Comparison of ENCODE assay signal across 13 cellular contexts in the genomic region with DNA sequence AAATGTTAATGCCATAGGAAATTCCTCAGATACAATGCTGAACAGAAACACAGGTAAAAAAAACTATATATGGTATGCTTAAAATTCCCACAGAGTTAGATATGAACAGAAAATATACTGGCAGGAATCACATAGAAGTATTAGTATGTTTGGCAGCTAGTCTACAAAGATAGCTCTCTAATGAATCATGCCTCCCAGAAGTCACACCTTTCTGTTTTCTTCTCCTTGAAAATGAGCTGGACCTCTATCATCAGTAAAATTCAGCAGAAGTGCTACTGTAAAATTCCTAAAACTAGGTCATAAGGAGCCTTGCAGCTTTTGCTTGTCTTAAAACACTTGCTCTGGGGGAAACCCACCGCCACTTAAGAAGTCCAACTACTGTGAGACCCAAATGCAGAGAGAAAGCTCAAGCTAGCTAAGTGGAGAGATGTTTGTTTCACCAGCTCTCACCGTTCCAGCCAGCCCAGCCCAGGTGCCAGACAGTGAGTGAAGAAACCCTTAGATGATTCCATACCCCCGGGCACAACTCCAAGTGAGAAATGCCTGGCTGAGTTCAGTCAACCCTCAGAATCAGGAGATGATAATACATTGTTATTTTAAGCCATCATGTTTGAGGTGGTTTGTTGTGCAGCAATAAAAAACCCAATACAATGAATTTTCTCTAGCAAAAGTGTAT. TPM values are rescaled to one million over a fixed set of nuclear protein-coding genes. Genes with fewer than 3 reads are reported as not detected.
DNase-seq lines count a peak whose midpoint lies in the region; ATAC-seq and TF ChIP-seq lines count a peak whose summit lies in the region.
"Had no signal": no experiment of that assay in that cellular context is flagged by ENCODE, and none has a peak within 500 bp of the region (broad histone marks: within the 10 kb centered on the region; RNA-seq: fewer than 3 reads in every experiment).

No MANE protein-coding gene starts in this region.

- peak; percentile 70 to 83 for ATAC-seq in right cardiac atrium
- ATAC-seq: stimulated activated naive CD8-positive, alpha-beta T cell treated with anti-CD3 and anti-CD28 coated beads, Interleukin-15, amount 100 ng/mL, for 72 hours had no signal

- TF ChIP-seq POLR2A in adrenal gland (IDR thresholded peaks at IDR 0.05), result no peak

- H3K4me3 ChIP-seq in adrenal gland (no peak overlapping the region), right cardiac atrium (ENCODE audit: low read length) (no peak overlapping the region)
- H3K4me3 ChIP-seq: esophagus muscularis mucosa had no signal

- no peak for TF ChIP-seq CTCF in adrenal gland (IDR thresholded peaks at IDR 0.05)

- intact Hi-C loops in adrenal gland (cut with DNase I) (no loop called here), right cardiac atrium (cut with DNase I) (no loop called here)

- peaks cover 0 to 3% of the 10 kb centered on the region in 2 donors for H3K36me3 ChIP-seq in adrenal gland (replicated peaks in 1 of 2)
- H3K36me3 ChIP-seq: esophagus muscularis mucosa had no signal

- H3K9me3 ChIP-seq in adrenal gland (replicated peaks in 1 of 3) (no peaks in the 10 kb centered on the region), right cardiac atrium (ENCODE audit: control insufficient read depth, low read length) (no peaks in the 10 kb centered on the region)
- H3K9me3 ChIP-seq: esophagus muscularis mucosa had no signal

- no peaks in the 10 kb centered on the region for H3K27me3 ChIP-seq in adrenal gland
- H3K27me3 ChIP-seq in right cardiac atrium (ENCODE audit: control insufficient read depth, insufficient read depth), result no peaks in the 10 kb centered on the region
- H3K27me3 ChIP-seq: esophagus muscularis mucosa had no signal

- in situ Hi-C loops in ACHN (cut with HindIII; ENCODE audit: low pct_ligation_motif_present, low pct_unique_long_range_greater_than_20kb, low sequenced_read_pairs), result no loop called here

- H3K4me1 ChIP-seq in adrenal gland (replicated peaks in 1 of 2), result peaks cover 0 to 7% of the 10 kb centered on the region in 2 donors
- peaks cover 3% of the 10 kb centered on the region for H3K4me1 ChIP-seq in right cardiac atrium (ENCODE audit: control insufficient read depth, insufficient read depth, low read length)

- WGBS in adrenal gland, 4 donors, result 50 to 62% (median 55%) methylated on average over 2 to 3 of the region's 3 CpGs
- WGBS in right cardiac atrium, result 44% methylated on average over 3 of the region's 3 CpGs

- DNase-seq in ACHN (peak; percentile 57), HT1080 (ENCODE audit: low read depth) (peak; percentile 66), adrenal gland (peak; percentile 74 to 88 (median 84)), right cardiac atrium (peak; percentile 49 to 65 (median 55)), SW480 (ENCODE audit: low spot score) (no peak), NCI-H510A (lab: John Stamatoyannopoulos, UW) (no peak), NCI-H187 (lab: John Stamatoyannopoulos, UW) (no peak), MV-4-11 (lab: John Stamatoyannopoulos, UW) (no peak)
- DNase-seq: activated CD4-positive, alpha-beta T cell treated with anti-CD3 and anti-CD28 coated beads, Interleukin-2, amount 50 U/mL, for 48 hours; amniotic stem cell; midbrain; stimulated activated naive CD8-positive, alpha-beta T cell treated with anti-CD3 and anti-CD28 coated beads, Interleukin-15, amount 100 ng/mL, for 72 hours had no signal

- H3K27ac ChIP-seq in adrenal gland, result peak overlapping the region in 1 of 5 donors; percentile 6
- H3K27ac ChIP-seq in right cardiac atrium (ENCODE audit: low read length), result peak overlapping the region; percentile 68
- H3K27ac ChIP-seq: esophagus muscularis mucosa had no signal

RNA-seq across cellular contexts. Expression of a gene that starts 43.0 kb away (rescaled TPM):
- total RNA-seq in HT1080 (2014; rRNA removed; shearing (Covaris generic)), result 8.4 and 10.4 TPM in 2 replicates
- polyA plus RNA-seq in HT1080 (2015; cell fraction: cytosol; rRNA removed), result 10.6 and 11.3 TPM in 2 replicates
- 25.1 and 30.8 TPM in 2 replicates for polyA plus RNA-seq in HT1080 (2015; cell fraction: nucleus; rRNA removed)
- total RNA-seq in adrenal gland, result 10 to 100 TPM; 16.2 to 45.7 (median 32.9) TPM
- polyA plus RNA-seq in adrenal gland, result 10 to 100 TPM; 14.6 to 58.4 (median 16.0) TPM
- total RNA-seq in right cardiac atrium, result 10 to 100 TPM; 38.6 to 43.6 (median 41.9) TPM
- polyA plus RNA-seq in right cardiac atrium, result 21.4 TPM

Comparison
In these comparisons a context has a peak if more than half of its experiments do, and no peak if none do; other contexts are left out.
1. DNase-seq: peak in ACHN (single experiment), HT1080 (single experiment), adrenal gland (7 of 7) and right cardiac atrium (3 of 3); none in SW480 (single experiment), NCI-H510A (single experiment), NCI-H187 (0 of 2) and MV-4-11 (single experiment).